ENCODE assay signal across 18 cellular contexts in genomic region chr6:166940643-166941068, GRCh38. TPM values are rescaled to one million over a fixed set of nuclear protein-coding genes. Genes with fewer than 3 reads are reported as not detected.
DNase-seq lines count a peak whose midpoint lies in the region; TF ChIP-seq lines count a peak whose summit lies in the region.
"Had no signal": no experiment of that assay in that cellular context is flagged by ENCODE, and none has a peak within 500 bp of the region (broad histone marks: within the 10 kb centered on the region; RNA-seq: fewer than 3 reads in every experiment).

No MANE protein-coding gene starts in this region.

- H3K4me1 ChIP-seq in parathyroid adenoma: peaks cover 16% of the 10 kb centered on the region
- H3K4me1 ChIP-seq: A549, Peyer's patch, upper lobe of left lung had no signal

- H3K9me3 Mint-ChIP-seq in activated CD4-positive, alpha-beta T cell treated with anti-CD3 and anti-CD28 coated beads, Interleukin-2, amount 10 ng/mL, durations not matched to agents 24 days and 14 days: no peaks in the 10 kb centered on the region
- H3K9me3 Mint-ChIP-seq in dendritic cell treated with granulocyte-macrophage colony-stimulating factor and Interleukin-4, amounts not matched to agents 40 ng/mL and 50 ng/mL, for 4 days: no peaks in the 10 kb centered on the region
- H3K9me3 Mint-ChIP-seq: activated naive CD8-positive, alpha-beta T cell treated with anti-CD3 and anti-CD28 coated beads, Interleukin-2, amount 50 U/mL, for 24 hours; neural crest cell had no signal

- H3K4me1 Mint-ChIP-seq in activated CD4-positive, alpha-beta T cell treated with anti-CD3 and anti-CD28 coated beads, Interleukin-2, amount 10 ng/mL, durations not matched to agents 24 days and 14 days: peaks cover 48% of the 10 kb centered on the region
- peaks cover 39% of the 10 kb centered on the region for H3K4me1 Mint-ChIP-seq in dendritic cell treated with granulocyte-macrophage colony-stimulating factor and Interleukin-4, amounts not matched to agents 40 ng/mL and 50 ng/mL, for 4 days (ENCODE audit: low read depth)

- no peak overlapping the region for H3K4me2 ChIP-seq in parathyroid adenoma (ENCODE audit: low read length)
- H3K4me2 ChIP-seq: A549 had no signal

- H3K27me3 Mint-ChIP-seq in activated CD4-positive, alpha-beta T cell treated with anti-CD3 and anti-CD28 coated beads, Interleukin-2, amount 10 ng/mL, durations not matched to agents 24 days and 14 days: no peaks in the 10 kb centered on the region
- H3K27me3 Mint-ChIP-seq in dendritic cell treated with granulocyte-macrophage colony-stimulating factor and Interleukin-4, amounts not matched to agents 40 ng/mL and 50 ng/mL, for 4 days: no peaks in the 10 kb centered on the region
- H3K27me3 Mint-ChIP-seq: activated naive CD8-positive, alpha-beta T cell treated with anti-CD3 and anti-CD28 coated beads, Interleukin-2, amount 50 U/mL, for 24 hours had no signal

- no peak overlapping the region for H3K4me3 Mint-ChIP-seq in activated CD4-positive, alpha-beta T cell treated with anti-CD3 and anti-CD28 coated beads, Interleukin-2, amount 10 ng/mL, durations not matched to agents 24 days and 14 days
- H3K4me3 Mint-ChIP-seq in dendritic cell treated with granulocyte-macrophage colony-stimulating factor and Interleukin-4, amounts not matched to agents 40 ng/mL and 50 ng/mL, for 4 days: no peak overlapping the region
- H3K4me3 Mint-ChIP-seq: activated naive CD8-positive, alpha-beta T cell treated with anti-CD3 and anti-CD28 coated beads, Interleukin-2, amount 50 U/mL, for 24 hours; neural crest cell had no signal

- TF ChIP-seq CTCF in parathyroid adenoma (IDR thresholded peaks at IDR 0.05): no peak

- intact Hi-C loops in activated CD4-positive, alpha-beta T cell treated with anti-CD3 and anti-CD28 coated beads, Interleukin-2, amount 10 ng/mL, durations not matched to agents 24 days and 14 days (cut with micrococcal nuclease): no loop called here
- intact Hi-C loops in dendritic cell treated with granulocyte-macrophage colony-stimulating factor and Interleukin-4, amounts not matched to agents 40 ng/mL and 50 ng/mL, for 4 days (cut with micrococcal nuclease): no loop called here

- no peaks in the 10 kb centered on the region for H3K27me3 ChIP-seq in parathyroid adenoma (ENCODE audit: control insufficient read depth, insufficient read depth, low read length)
- H3K27me3 ChIP-seq: dorsolateral prefrontal cortex, Peyer's patch, upper lobe of left lung had no signal

- no peak for DNase-seq in activated CD4-positive, alpha-beta T cell treated with anti-CD3 and anti-CD28 coated beads, Interleukin-2, amount 10 ng/mL, durations not matched to agents 24 days and 14 days
- no peak for DNase-seq in activated CD4-positive, alpha-beta T cell treated with anti-CD3 and anti-CD28 coated beads, Interleukin-2, amount 50 U/mL, for 48 hours
- peak; percentile 81 for DNase-seq in LHCN-M2 (ENCODE audit: low read depth)
- no peak for DNase-seq in epidermal melanocyte (ENCODE audit: insufficient read length, low spot score)
- DNase-seq in midbrain (lab: John Stamatoyannopoulos, UW): no peak
- DNase-seq in DMS53 (lab: John Stamatoyannopoulos, UW): no peak
- DNase-seq: activated naive CD8-positive, alpha-beta T cell treated with anti-CD3 and anti-CD28 coated beads, Interleukin-2, amount 50 U/mL, for 24 hours; left cardiac atrium; MM.1S; NCI-H446; upper lobe of left lung had no signal

- H3K36me3 Mint-ChIP-seq in activated CD4-positive, alpha-beta T cell treated with anti-CD3 and anti-CD28 coated beads, Interleukin-2, amount 10 ng/mL, durations not matched to agents 24 days and 14 days (ENCODE audit: low read depth): peaks cover 65% of the 10 kb centered on the region
- peaks cover 98% of the 10 kb centered on the region for H3K36me3 Mint-ChIP-seq in dendritic cell treated with granulocyte-macrophage colony-stimulating factor and Interleukin-4, amounts not matched to agents 40 ng/mL and 50 ng/mL, for 4 days (ENCODE audit: low read depth)

- H3K9me3 ChIP-seq in parathyroid adenoma (ENCODE audit: control insufficient read depth, low read length): no peaks in the 10 kb centered on the region
- H3K9me3 ChIP-seq: A549, Peyer's patch, upper lobe of left lung had no signal

- peak overlapping the region; percentile 72 for H3K27ac Mint-ChIP-seq in activated CD4-positive, alpha-beta T cell treated with anti-CD3 and anti-CD28 coated beads, Interleukin-2, amount 10 ng/mL, durations not matched to agents 24 days and 14 days
- H3K27ac Mint-ChIP-seq in dendritic cell treated with granulocyte-macrophage colony-stimulating factor and Interleukin-4, amounts not matched to agents 40 ng/mL and 50 ng/mL, for 4 days: peak overlapping the region; percentile 39

- no peak overlapping the region for H3K4me3 ChIP-seq in parathyroid adenoma (ENCODE audit: low read depth, low read length)
- H3K4me3 ChIP-seq: A549, dorsolateral prefrontal cortex, Peyer's patch, upper lobe of left lung had no signal

- H3K36me3 ChIP-seq in parathyroid adenoma (ENCODE audit: control insufficient read depth, insufficient read depth, low read length): no peaks in the 10 kb centered on the region

- no peaks in the 10 kb centered on the region for H3K79me2 ChIP-seq in parathyroid adenoma

- peak overlapping the region; percentile 9 for H3K27ac ChIP-seq in parathyroid adenoma
- H3K27ac ChIP-seq: A549, HL-60, Peyer's patch, upper lobe of left lung had no signal

- H3K9ac ChIP-seq in parathyroid adenoma: no peak overlapping the region

- peak overlapping the region; percentile 30 for H2AFZ ChIP-seq in parathyroid adenoma

RNA-seq across cellular contexts. Expression of gene RNASET2, which starts 15.7 kb away (rescaled TPM):
- total RNA-seq in activated CD4-positive, alpha-beta T cell treated with anti-CD3 and anti-CD28 coated beads, Interleukin-2, amount 10 ng/mL, durations not matched to agents 24 days and 14 days: 93.3 and 108 TPM in 2 replicates
- 15.1 and 16.2 TPM in 2 replicates for total RNA-seq in LHCN-M2 (2014; rRNA removed)
- 10.1 TPM for polyA plus RNA-seq in LHCN-M2 (2012)

RNA-seq across cellular contexts. Expression of gene CEP43, which starts 58.5 kb away (rescaled TPM):
- 21.1 and 23.0 TPM in 2 replicates for total RNA-seq in activated CD4-positive, alpha-beta T cell treated with anti-CD3 and anti-CD28 coated beads, Interleukin-2, amount 10 ng/mL, durations not matched to agents 24 days and 14 days
- 24.2 and 24.7 TPM in 2 replicates for total RNA-seq in LHCN-M2 (2014; rRNA removed)
- polyA plus RNA-seq in LHCN-M2 (2012): 8.6 TPM
